In genomic region chr2:163592954-163593622, GRCh38 we compare ENCODE assay signal across 1 cellular context.
TF ChIP-seq lines count a peak whose summit lies in the region.

No MANE protein-coding gene starts in this region.

TF ChIP-seq in GM23338, 12 proteins besides CTCF, POLR2A, EP300 and RAD21 (continued from another document):
- TF ChIP-seq, protein P1, sequence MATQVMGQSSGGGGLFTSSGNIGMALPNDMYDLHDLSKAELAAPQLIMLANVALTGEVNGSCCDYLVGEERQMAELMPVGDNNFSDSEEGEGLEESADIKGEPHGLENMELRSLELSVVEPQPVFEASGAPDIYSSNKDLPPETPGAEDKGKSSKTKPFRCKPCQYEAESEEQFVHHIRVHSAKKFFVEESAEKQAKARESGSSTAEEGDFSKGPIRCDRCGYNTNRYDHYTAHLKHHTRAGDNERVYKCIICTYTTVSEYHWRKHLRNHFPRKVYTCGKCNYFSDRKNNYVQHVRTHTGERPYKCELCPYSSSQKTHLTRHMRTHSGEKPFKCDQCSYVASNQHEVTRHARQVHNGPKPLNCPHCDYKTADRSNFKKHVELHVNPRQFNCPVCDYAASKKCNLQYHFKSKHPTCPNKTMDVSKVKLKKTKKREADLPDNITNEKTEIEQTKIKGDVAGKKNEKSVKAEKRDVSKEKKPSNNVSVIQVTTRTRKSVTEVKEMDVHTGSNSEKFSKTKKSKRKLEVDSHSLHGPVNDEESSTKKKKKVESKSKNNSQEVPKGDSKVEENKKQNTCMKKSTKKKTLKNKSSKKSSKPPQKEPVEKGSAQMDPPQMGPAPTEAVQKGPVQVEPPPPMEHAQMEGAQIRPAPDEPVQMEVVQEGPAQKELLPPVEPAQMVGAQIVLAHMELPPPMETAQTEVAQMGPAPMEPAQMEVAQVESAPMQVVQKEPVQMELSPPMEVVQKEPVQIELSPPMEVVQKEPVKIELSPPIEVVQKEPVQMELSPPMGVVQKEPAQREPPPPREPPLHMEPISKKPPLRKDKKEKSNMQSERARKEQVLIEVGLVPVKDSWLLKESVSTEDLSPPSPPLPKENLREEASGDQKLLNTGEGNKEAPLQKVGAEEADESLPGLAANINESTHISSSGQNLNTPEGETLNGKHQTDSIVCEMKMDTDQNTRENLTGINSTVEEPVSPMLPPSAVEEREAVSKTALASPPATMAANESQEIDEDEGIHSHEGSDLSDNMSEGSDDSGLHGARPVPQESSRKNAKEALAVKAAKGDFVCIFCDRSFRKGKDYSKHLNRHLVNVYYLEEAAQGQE (IDR thresholded peaks at IDR 0.05; ENCODE audit: unreplicated experiment), result no peak
- no peak for TF ChIP-seq POLR2AphosphoS5 (IDR thresholded peaks at IDR 0.05; ENCODE audit: low read depth)
- TF ChIP-seq CREB1 (CRISPR knock-in tag; IDR thresholded peaks at IDR 0.05; ENCODE audit: low read depth), result no peak
- TF ChIP-seq, protein P2, sequence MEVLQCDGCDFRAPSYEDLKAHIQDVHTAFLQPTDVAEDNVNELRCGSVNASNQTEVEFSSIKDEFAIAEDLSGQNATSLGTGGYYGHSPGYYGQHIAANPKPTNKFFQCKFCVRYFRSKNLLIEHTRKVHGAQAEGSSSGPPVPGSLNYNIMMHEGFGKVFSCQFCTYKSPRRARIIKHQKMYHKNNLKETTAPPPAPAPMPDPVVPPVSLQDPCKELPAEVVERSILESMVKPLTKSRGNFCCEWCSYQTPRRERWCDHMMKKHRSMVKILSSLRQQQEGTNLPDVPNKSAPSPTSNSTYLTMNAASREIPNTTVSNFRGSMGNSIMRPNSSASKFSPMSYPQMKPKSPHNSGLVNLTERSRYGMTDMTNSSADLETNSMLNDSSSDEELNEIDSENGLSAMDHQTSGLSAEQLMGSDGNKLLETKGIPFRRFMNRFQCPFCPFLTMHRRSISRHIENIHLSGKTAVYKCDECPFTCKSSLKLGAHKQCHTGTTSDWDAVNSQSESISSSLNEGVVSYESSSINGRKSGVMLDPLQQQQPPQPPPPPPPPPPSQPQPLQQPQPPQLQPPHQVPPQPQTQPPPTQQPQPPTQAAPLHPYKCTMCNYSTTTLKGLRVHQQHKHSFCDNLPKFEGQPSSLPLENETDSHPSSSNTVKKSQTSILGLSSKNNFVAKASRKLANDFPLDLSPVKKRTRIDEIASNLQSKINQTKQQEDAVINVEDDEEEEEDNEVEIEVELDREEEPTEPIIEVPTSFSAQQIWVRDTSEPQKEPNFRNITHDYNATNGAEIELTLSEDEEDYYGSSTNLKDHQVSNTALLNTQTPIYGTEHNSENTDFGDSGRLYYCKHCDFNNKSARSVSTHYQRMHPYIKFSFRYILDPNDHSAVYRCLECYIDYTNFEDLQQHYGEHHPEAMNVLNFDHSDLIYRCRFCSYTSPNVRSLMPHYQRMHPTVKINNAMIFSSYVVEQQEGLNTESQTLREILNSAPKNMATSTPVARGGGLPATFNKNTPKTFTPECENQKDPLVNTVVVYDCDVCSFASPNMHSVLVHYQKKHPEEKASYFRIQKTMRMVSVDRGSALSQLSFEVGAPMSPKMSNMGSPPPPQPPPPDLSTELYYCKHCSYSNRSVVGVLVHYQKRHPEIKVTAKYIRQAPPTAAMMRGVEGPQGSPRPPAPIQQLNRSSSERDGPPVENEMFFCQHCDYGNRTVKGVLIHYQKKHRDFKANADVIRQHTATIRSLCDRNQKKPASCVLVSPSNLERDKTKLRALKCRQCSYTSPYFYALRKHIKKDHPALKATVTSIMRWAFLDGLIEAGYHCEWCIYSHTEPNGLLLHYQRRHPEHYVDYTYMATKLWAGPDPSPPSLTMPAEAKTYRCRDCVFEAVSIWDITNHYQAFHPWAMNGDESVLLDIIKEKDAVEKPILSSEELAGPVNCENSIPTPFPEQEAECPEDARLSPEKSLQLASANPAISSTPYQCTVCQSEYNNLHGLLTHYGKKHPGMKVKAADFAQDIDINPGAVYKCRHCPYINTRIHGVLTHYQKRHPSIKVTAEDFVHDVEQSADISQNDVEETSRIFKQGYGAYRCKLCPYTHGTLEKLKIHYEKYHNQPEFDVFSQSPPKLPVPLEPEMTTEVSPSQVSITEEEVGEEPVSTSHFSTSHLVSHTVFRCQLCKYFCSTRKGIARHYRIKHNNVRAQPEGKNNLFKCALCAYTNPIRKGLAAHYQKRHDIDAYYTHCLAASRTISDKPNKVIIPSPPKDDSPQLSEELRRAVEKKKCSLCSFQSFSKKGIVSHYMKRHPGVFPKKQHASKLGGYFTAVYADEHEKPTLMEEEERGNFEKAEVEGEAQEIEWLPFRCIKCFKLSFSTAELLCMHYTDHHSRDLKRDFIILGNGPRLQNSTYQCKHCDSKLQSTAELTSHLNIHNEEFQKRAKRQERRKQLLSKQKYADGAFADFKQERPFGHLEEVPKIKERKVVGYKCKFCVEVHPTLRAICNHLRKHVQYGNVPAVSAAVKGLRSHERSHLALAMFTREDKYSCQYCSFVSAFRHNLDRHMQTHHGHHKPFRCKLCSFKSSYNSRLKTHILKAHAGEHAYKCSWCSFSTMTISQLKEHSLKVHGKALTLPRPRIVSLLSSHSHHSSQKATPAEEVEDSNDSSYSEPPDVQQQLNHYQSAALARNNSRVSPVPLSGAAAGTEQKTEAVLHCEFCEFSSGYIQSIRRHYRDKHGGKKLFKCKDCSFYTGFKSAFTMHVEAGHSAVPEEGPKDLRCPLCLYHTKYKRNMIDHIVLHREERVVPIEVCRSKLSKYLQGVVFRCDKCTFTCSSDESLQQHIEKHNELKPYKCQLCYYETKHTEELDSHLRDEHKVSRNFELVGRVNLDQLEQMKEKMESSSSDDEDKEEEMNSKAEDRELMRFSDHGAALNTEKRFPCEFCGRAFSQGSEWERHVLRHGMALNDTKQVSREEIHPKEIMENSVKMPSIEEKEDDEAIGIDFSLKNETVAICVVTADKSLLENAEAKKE (CRISPR knock-in tag; IDR thresholded peaks at IDR 0.05), result no peak
- TF ChIP-seq ZNF114 (CRISPR knock-in tag; IDR thresholded peaks at IDR 0.05), result no peak
TF ChIP-seq in GM23338: peak in this region for 0.
